In the genomic region with DNA sequence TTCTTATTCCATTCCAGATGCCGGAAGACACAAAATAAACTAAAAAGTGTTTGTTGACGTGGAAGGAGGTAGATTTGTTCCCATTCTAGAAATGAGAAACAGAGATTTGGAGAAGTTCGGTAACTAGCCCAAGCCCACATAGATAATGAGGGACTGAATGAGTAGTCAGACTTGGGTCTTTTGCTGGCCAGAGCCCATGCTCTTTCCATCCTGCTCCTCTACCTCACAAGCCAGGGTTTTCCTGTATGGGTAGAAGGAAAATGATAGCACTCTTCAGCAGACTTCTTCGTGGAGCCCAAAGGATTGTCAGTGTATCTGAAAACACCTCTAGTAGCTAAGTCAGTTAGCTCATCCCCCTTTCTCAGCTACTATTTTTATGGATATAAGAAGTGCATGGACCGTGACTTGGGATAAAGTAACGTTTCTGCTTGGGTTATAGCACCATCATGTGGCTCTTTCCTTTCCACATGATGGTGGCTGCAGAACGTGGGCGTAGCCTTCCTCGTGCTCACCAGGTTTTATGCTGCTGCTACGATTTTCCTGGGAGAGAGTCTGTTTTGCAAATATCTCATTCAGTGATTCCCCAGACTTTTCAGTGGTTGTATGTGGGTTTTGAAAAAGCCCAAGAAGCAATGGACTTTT, we compare ENCODE assay signal across 8 cellular contexts.
DNase-seq lines count a peak whose midpoint lies in the region; ATAC-seq, FAIRE-seq and TF ChIP-seq lines count a peak whose summit lies in the region.

No MANE protein-coding gene starts in this region.

- H3K79me2 ChIP-seq in neural cell (replicated peaks; ENCODE audit: insufficient read depth, low read length), result no peaks in the 10 kb centered on the region

- H3K9me2 ChIP-seq in neural cell (ENCODE audit: insufficient read depth, low read length), result no peaks in the 10 kb centered on the region

- no peak for FAIRE-seq in D721Med (lab: Jason Lieb, UNC)

- H3K36me3 ChIP-seq in neural cell (ENCODE audit: insufficient read depth, low read length), result no peaks in the 10 kb centered on the region

- no peaks in the 10 kb centered on the region for H3K36me3 Mint-ChIP-seq in endothelial cell (ENCODE audit: low read depth, unreplicated experiment)

- H3K27ac ChIP-seq in neural cell (ENCODE audit: low read length), result no peak overlapping the region

- DNase-seq in D721Med (ENCODE audit: insufficient read length, low spot score) (no peak), NCI-H2227 (lab: John Stamatoyannopoulos, UW; ENCODE audit: unreplicated experiment) (peak; percentile 66), endothelial cell (ENCODE audit: low spot score) (peak; percentile 23), SKM-1 treated with dmso at 0.1 percent for 144 hours (lab: John Stamatoyannopoulos, UW; ENCODE audit: unreplicated experiment) (no peak)

- no peaks in the 10 kb centered on the region for H3K27me3 ChIP-seq in neural cell (ENCODE audit: insufficient read depth, low read depth, low read length)

- TF ChIP-seq CTCF in D721Med (IDR thresholded peaks at IDR 0.05; ENCODE audit: insufficient read depth, missing control alignments) (peak; percentile 31), endothelial cell (IDR thresholded peaks at IDR 0.05; ENCODE audit: unreplicated experiment) (no peak), neural cell (IDR thresholded peaks at IDR 0.05; ENCODE audit: poor library complexity, severe bottlenecking) (peak; percentile 83)

- H3K9ac ChIP-seq in neural cell (ENCODE audit: low read length), result no peak overlapping the region

- H3F3A ChIP-seq in neural cell (ENCODE audit: insufficient read depth, low read length, poor library complexity, severe bottlenecking), result no peaks in the 10 kb centered on the region

- ATAC-seq in GM19035 (IDR thresholded peaks at IDR 0.05; ENCODE audit: unreplicated experiment) (no peak), GM18861 (IDR thresholded peaks at IDR 0.05; ENCODE audit: unreplicated experiment) (no peak), HG03039 (IDR thresholded peaks at IDR 0.05; ENCODE audit: unreplicated experiment) (no peak)

- H2AFZ ChIP-seq in neural cell (ENCODE audit: low read depth, low read length), result no peak overlapping the region

- peaks cover 10% of the 10 kb centered on the region for H3K4me1 Mint-ChIP-seq in endothelial cell (ENCODE audit: unreplicated experiment)

- H3K4me3 ChIP-seq in neural cell (ENCODE audit: low read length), result no peak overlapping the region

- TF ChIP-seq RAD21 in neural cell (conservative IDR thresholded peaks at IDR 0.05), result peak; percentile 93

- no peak overlapping the region for H3K27ac Mint-ChIP-seq in endothelial cell (ENCODE audit: unreplicated experiment)

- no peaks in the 10 kb centered on the region for H3K9me3 Mint-ChIP-seq in endothelial cell (ENCODE audit: unreplicated experiment)

- H3K9me3 ChIP-seq in neural cell (ENCODE audit: low read length), result no peaks in the 10 kb centered on the region

- TF ChIP-seq EP300 in neural cell (conservative IDR thresholded peaks at IDR 0.05; ENCODE audit: poor library complexity, severe bottlenecking), result no peak

- no peak overlapping the region for H3K4me3 Mint-ChIP-seq in endothelial cell (ENCODE audit: unreplicated experiment)

- no peak overlapping the region for H3K4me2 ChIP-seq in neural cell (ENCODE audit: low read length)

- H3K27me3 Mint-ChIP-seq in endothelial cell (ENCODE audit: unreplicated experiment), result peaks cover 3% of the 10 kb centered on the region

- no peaks in the 10 kb centered on the region for H4K20me1 ChIP-seq in neural cell (ENCODE audit: insufficient read depth)

TF ChIP-seq in neural cell, 6 proteins besides CTCF, POLR2A, EP300 and RAD21:
- TF ChIP-seq, protein P1, sequence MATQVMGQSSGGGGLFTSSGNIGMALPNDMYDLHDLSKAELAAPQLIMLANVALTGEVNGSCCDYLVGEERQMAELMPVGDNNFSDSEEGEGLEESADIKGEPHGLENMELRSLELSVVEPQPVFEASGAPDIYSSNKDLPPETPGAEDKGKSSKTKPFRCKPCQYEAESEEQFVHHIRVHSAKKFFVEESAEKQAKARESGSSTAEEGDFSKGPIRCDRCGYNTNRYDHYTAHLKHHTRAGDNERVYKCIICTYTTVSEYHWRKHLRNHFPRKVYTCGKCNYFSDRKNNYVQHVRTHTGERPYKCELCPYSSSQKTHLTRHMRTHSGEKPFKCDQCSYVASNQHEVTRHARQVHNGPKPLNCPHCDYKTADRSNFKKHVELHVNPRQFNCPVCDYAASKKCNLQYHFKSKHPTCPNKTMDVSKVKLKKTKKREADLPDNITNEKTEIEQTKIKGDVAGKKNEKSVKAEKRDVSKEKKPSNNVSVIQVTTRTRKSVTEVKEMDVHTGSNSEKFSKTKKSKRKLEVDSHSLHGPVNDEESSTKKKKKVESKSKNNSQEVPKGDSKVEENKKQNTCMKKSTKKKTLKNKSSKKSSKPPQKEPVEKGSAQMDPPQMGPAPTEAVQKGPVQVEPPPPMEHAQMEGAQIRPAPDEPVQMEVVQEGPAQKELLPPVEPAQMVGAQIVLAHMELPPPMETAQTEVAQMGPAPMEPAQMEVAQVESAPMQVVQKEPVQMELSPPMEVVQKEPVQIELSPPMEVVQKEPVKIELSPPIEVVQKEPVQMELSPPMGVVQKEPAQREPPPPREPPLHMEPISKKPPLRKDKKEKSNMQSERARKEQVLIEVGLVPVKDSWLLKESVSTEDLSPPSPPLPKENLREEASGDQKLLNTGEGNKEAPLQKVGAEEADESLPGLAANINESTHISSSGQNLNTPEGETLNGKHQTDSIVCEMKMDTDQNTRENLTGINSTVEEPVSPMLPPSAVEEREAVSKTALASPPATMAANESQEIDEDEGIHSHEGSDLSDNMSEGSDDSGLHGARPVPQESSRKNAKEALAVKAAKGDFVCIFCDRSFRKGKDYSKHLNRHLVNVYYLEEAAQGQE (IDR thresholded peaks at IDR 0.05; ENCODE audit: borderline replicate concordance), result no peak
- TF ChIP-seq SMC3 (conservative IDR thresholded peaks at IDR 0.05; ENCODE audit: poor library complexity), result peak; percentile 95
TF ChIP-seq in neural cell: peak in this region for 1.

Comparison
In these comparisons a context has a peak if more than half of its experiments do, and no peak if none do; other contexts are left out.
1. DNase-seq: peak in NCI-H2227 (single experiment) and endothelial cell (single experiment); none in D721Med (single experiment) and SKM-1 treated with dmso at 0.1 percent for 144 hours (single experiment).